10 cellular contexts compared by ENCODE assay signal in genomic region chr12:101051901-101052550, GRCh38.
DNase-seq lines count a peak whose midpoint lies in the region; ATAC-seq and TF ChIP-seq lines count a peak whose summit lies in the region.
"Had no signal": no experiment of that assay in that cellular context is flagged by ENCODE, and none has a peak within 500 bp of the region (broad histone marks: within the 10 kb centered on the region; RNA-seq: fewer than 3 reads in every experiment).

No MANE protein-coding gene starts in this region.

- H3K9me2 ChIP-seq in GM23248 (ENCODE audit: insufficient read depth), result no peaks in the 10 kb centered on the region

- peak; percentile 92 for DNase-seq in GM23248
- DNase-seq in RKO (ENCODE audit: low spot score), result peak; percentile 31
- DNase-seq in fibroblast of the aortic adventitia (ENCODE audit: low read depth), result peak; percentile 99
- no peak for DNase-seq in smooth muscle cell (lab: John Stamatoyannopoulos, UW; ENCODE audit: unreplicated experiment)
- no peak for DNase-seq in WERI-Rb-1
- DNase-seq: activated CD4-positive, alpha-beta T cell treated with anti-CD3 and anti-CD28 coated beads, Interleukin-2, amount 10 ng/mL, durations not matched to agents 24 days and 14 days; stomach had no signal

- no peaks in the 10 kb centered on the region for H4K20me1 ChIP-seq in GM23248 (ENCODE audit: insufficient read depth)
- H4K20me1 ChIP-seq in smooth muscle cell (ENCODE audit: low read depth), result peaks cover 7% of the 10 kb centered on the region

- H3K4me2 ChIP-seq in GM23248 (ENCODE audit: unreplicated experiment) (peak overlapping the region; percentile 40), smooth muscle cell (peak overlapping the region; percentile 66)

- H3F3A ChIP-seq in GM23248 (ENCODE audit: insufficient read depth) (peaks cover 28% of the 10 kb centered on the region), smooth muscle cell (ENCODE audit: low read depth) (peaks cover 15% of the 10 kb centered on the region)

- H3K4me1 ChIP-seq in GM23248 (ENCODE audit: insufficient read depth) (peaks cover 25% of the 10 kb centered on the region), smooth muscle cell (ENCODE audit: low read depth) (peaks cover 10% of the 10 kb centered on the region)
- H3K4me1 ChIP-seq: stomach had no signal

- no peaks in the 10 kb centered on the region for H3K9me3 ChIP-seq in GM23248 (ENCODE audit: low read depth)
- no peaks in the 10 kb centered on the region for H3K9me3 ChIP-seq in smooth muscle cell (replicated peaks; ENCODE audit: low read depth)
- no peaks in the 10 kb centered on the region for H3K9me3 ChIP-seq in WERI-Rb-1 (ENCODE audit: severe bottlenecking)
- H3K9me3 ChIP-seq: stomach had no signal

- no peaks in the 10 kb centered on the region for H3K27me3 ChIP-seq in GM23248 (replicated peaks; ENCODE audit: insufficient read depth)
- H3K27me3 ChIP-seq in smooth muscle cell (ENCODE audit: low read depth), result no peaks in the 10 kb centered on the region
- H3K27me3 ChIP-seq in WERI-Rb-1 (ENCODE audit: insufficient read depth, low read depth, severe bottlenecking), result no peaks in the 10 kb centered on the region
- H3K27me3 ChIP-seq: stomach had no signal

- WGBS in GM23248 (ENCODE audit: low coverage in 1 of 2, low lambda C conversion rate in 2 of 2, missing lambda C conversion rate in 2 of 2), 2 experiments, result 2 to 3% methylated on average over 8 of the region's 8 CpGs
- WGBS in smooth muscle cell (ENCODE audit: low lambda C conversion rate), result 26% methylated on average over 8 of the region's 8 CpGs

- H3K9ac ChIP-seq in GM23248 (peak overlapping the region; percentile 4; the same call in 1 of the 2 replicates), smooth muscle cell (ENCODE audit: low read depth) (no peak overlapping the region)

- peak overlapping the region; percentile 52 for H3K27ac ChIP-seq in GM23248
- H3K27ac ChIP-seq in smooth muscle cell (ENCODE audit: low read depth), result peak overlapping the region; percentile 36
- no peak overlapping the region for H3K27ac ChIP-seq in WERI-Rb-1
- H3K27ac ChIP-seq: stomach had no signal

- in situ Hi-C loops in GM23248 (cut with MboI), result no loop called here

- H3K4me3 ChIP-seq in GM23248 (peak overlapping the region; percentile 38), fibroblast of the aortic adventitia (ENCODE audit: low read depth, low read length) (no peak overlapping the region), smooth muscle cell (no peak overlapping the region), WERI-Rb-1 (ENCODE audit: low read depth, low read length) (no peak overlapping the region)
- H3K4me3 ChIP-seq: stomach had no signal

- ATAC-seq in HG03432 (IDR thresholded peaks at IDR 0.05; ENCODE audit: unreplicated experiment) (no peak), HG03045 (IDR thresholded peaks at IDR 0.05; ENCODE audit: unreplicated experiment) (no peak), GM21526 (IDR thresholded peaks at IDR 0.05; ENCODE audit: low FRiP score, unreplicated experiment) (no peak)

- TF ChIP-seq CTCF in fibroblast of the aortic adventitia (IDR thresholded peaks at IDR 0.05; ENCODE audit: insufficient read depth, low read length) (no peak), smooth muscle cell (IDR thresholded peaks at IDR 0.05; ENCODE audit: borderline replicate concordance, insufficient read depth, poor library complexity, severe bottlenecking) (no peak), WERI-Rb-1 (IDR thresholded peaks at IDR 0.05; ENCODE audit: low read depth, low read length) (no peak)

- H3K79me2 ChIP-seq in GM23248 (ENCODE audit: insufficient read depth) (no peaks in the 10 kb centered on the region), smooth muscle cell (ENCODE audit: low read depth) (no peaks in the 10 kb centered on the region)

- H3K36me3 ChIP-seq in GM23248 (ENCODE audit: low read depth) (no peaks in the 10 kb centered on the region), smooth muscle cell (ENCODE audit: low read depth) (no peaks in the 10 kb centered on the region), WERI-Rb-1 (no peaks in the 10 kb centered on the region)
- H3K36me3 ChIP-seq: stomach had no signal

- H2AFZ ChIP-seq in GM23248 (no peak overlapping the region), smooth muscle cell (ENCODE audit: low read depth) (no peak overlapping the region)

Comparison
In these comparisons a context has a peak if more than half of its experiments do, and no peak if none do; other contexts are left out.
1. DNase-seq: peak in GM23248 (single experiment), RKO (single experiment) and fibroblast of the aortic adventitia (single experiment); none in smooth muscle cell (single experiment) and WERI-Rb-1 (single experiment).